Comparison of ENCODE assay signal across 15 cellular contexts in genomic region chr17:6072157-6072556, GRCh38. TPM values are rescaled to one million over a fixed set of nuclear protein-coding genes. Genes with fewer than 3 reads are reported as not detected.
DNase-seq lines count a peak whose midpoint lies in the region; ATAC-seq and TF ChIP-seq lines count a peak whose summit lies in the region.
"Had no signal": no experiment of that assay in that cellular context is flagged by ENCODE, and none has a peak within 500 bp of the region (broad histone marks: within the 10 kb centered on the region; RNA-seq: fewer than 3 reads in every experiment).

No MANE protein-coding gene starts in this region.

- no peak overlapping the region for H3K4me2 ChIP-seq in GM23248 (ENCODE audit: unreplicated experiment)

- H3K27ac ChIP-seq in GM23248 (no peak overlapping the region), tibial artery (no peak overlapping the region)
- H3K27ac ChIP-seq: adrenal gland; BLaER1 treated with 17β-estradiol and CSF1 and Interleukin-3, amounts not matched to agents 10 nM and 100 nM had no signal

- H3K4me3 Mint-ChIP-seq in WTC11: peak overlapping the region; percentile 79
- peak overlapping the region; percentile 87 for H3K4me3 Mint-ChIP-seq in glutamatergic neuron (ENCODE audit: unreplicated experiment)
- H3K4me3 Mint-ChIP-seq: central memory CD8-positive, alpha-beta T cell had no signal

- H3K9ac ChIP-seq in GM23248: no peak overlapping the region
- H3K9ac ChIP-seq: BLaER1 treated with 17β-estradiol and CSF1 and Interleukin-3, amounts not matched to agents 10 nM and 100 nM had no signal

- H3K4me1 ChIP-seq in GM23248 (ENCODE audit: insufficient read depth) (no peaks in the 10 kb centered on the region), tibial artery (peaks cover 0 to 26% (median 18%) of the 10 kb centered on the region in 4 donors)

- peaks cover 2% of the 10 kb centered on the region; the same call in 1 of the 2 replicates for H3K36me3 Mint-ChIP-seq in WTC11
- H3K36me3 Mint-ChIP-seq in glutamatergic neuron (ENCODE audit: unreplicated experiment): no peaks in the 10 kb centered on the region

- intact Hi-C loops in tibial artery (cut with DNase I; ENCODE audit: low total_unique reads): no loop called here

- 15 to 16% methylated on average over 3 of the region's 3 CpGs for WGBS in GM23248 (ENCODE audit: low coverage in 1 of 2, low lambda C conversion rate in 2 of 2, missing lambda C conversion rate in 2 of 2), 2 experiments

- no peak for TF ChIP-seq CTCF in WTC11 (IDR thresholded peaks at IDR 0.05)
- TF ChIP-seq CTCF in glutamatergic neuron (IDR thresholded peaks at IDR 0.05; ENCODE audit: partially characterized antibody, unreplicated experiment): no peak
- TF ChIP-seq CTCF in tibial artery (IDR thresholded peaks at IDR 0.05): no peak

- H3K27me3 ChIP-seq in GM23248 (replicated peaks; ENCODE audit: insufficient read depth): peaks cover 34% of the 10 kb centered on the region
- H3K27me3 ChIP-seq in tibial artery: no peaks in the 10 kb centered on the region
- H3K27me3 ChIP-seq: adrenal gland had no signal

- no peaks in the 10 kb centered on the region for H4K20me1 ChIP-seq in GM23248 (ENCODE audit: insufficient read depth)

- H3K36me3 ChIP-seq in GM23248 (ENCODE audit: low read depth): no peaks in the 10 kb centered on the region
- no peaks in the 10 kb centered on the region for H3K36me3 ChIP-seq in tibial artery
- H3K36me3 ChIP-seq: adrenal gland; BLaER1 treated with 17β-estradiol and CSF1 and Interleukin-3, amounts not matched to agents 10 nM and 100 nM had no signal

- no peak for ATAC-seq in WTC11
- ATAC-seq: right cardiac atrium had no signal

- H3K27ac Mint-ChIP-seq in WTC11: no peak overlapping the region
- H3K27ac Mint-ChIP-seq in glutamatergic neuron (ENCODE audit: unreplicated experiment): no peak overlapping the region
- H3K27ac Mint-ChIP-seq: activated T-helper 2 cell treated with anti-CD3 and anti-CD28 coated beads, Interferon-gamma antibody, Interleukin-2, Interleukin-4, amounts not matched to agents 10 μg/mL and 5 μg/mL and 100 μg/mL, durations not matched to agents 14 hours and 24 hours and 36 hours had no signal

- H2AFZ ChIP-seq in GM23248: no peak overlapping the region

- DNase-seq in GM23248 (peak; percentile 42), WTC11 (ENCODE audit: low spot score) (no peak), glutamatergic neuron (no peak), tibial artery (no peak), glomerular visceral epithelial cell (ENCODE audit: extremely low spot score) (no peak), erythroblast (lab: John Stamatoyannopoulos, UW) (no peak)
- no peak for DNase-seq in activated CD4-positive, alpha-beta T cell treated with anti-CD3 and anti-CD28 coated beads, Interleukin-2, amount 50 U/mL, for 4 hours
- DNase-seq: adrenal gland, DND-41, mesendoderm, NCI-H2171 treated with DMSO at 0.1 percent for 48 hours, right cardiac atrium had no signal

- CTCF ChIA-PET in WTC11 (lab: Charles Lee): interaction anchor here (1.1 to 3.7 kb wide), 6 partner anchors 29 to 365 kb away, joined by 3 to 9 read pairs (median 3); no protein-coding TSS in a partner anchor

- TF ChIP-seq POLR2A in erythroblast (IDR thresholded peaks at IDR 0.05; ENCODE audit: low read length): no peak

- H3F3A ChIP-seq in GM23248 (ENCODE audit: insufficient read depth): no peaks in the 10 kb centered on the region

- in situ Hi-C loops in GM23248 (cut with MboI): no loop called here

- H3K9me3 Mint-ChIP-seq in WTC11 (no peaks in the 10 kb centered on the region), glutamatergic neuron (ENCODE audit: unreplicated experiment) (peaks cover 7% of the 10 kb centered on the region)
- H3K9me3 Mint-ChIP-seq: activated T-helper 2 cell treated with anti-CD3 and anti-CD28 coated beads, Interferon-gamma antibody, Interleukin-2, Interleukin-4, amounts not matched to agents 10 μg/mL and 5 μg/mL and 100 μg/mL, durations not matched to agents 14 hours and 24 hours and 36 hours; central memory CD8-positive, alpha-beta T cell had no signal

- H3K4me3 ChIP-seq in GM23248 (no peak overlapping the region), tibial artery (peak overlapping the region; percentile 83 to 87)

- H3K9me3 ChIP-seq in GM23248 (ENCODE audit: low read depth) (no peaks in the 10 kb centered on the region), tibial artery (no peaks in the 10 kb centered on the region)
- H3K9me3 ChIP-seq: adrenal gland; BLaER1 treated with 17β-estradiol and CSF1 and Interleukin-3, amounts not matched to agents 10 nM and 100 nM had no signal

- POLR2A ChIA-PET in WTC11 (lab: Charles Lee): no interaction called here

- H3K27me3 Mint-ChIP-seq in WTC11 (ENCODE audit: low read depth): peaks cover 16% of the 10 kb centered on the region
- H3K27me3 Mint-ChIP-seq in glutamatergic neuron (ENCODE audit: unreplicated experiment): peaks cover 10% of the 10 kb centered on the region

- H3K4me1 Mint-ChIP-seq in WTC11: peaks cover 47% of the 10 kb centered on the region
- peaks cover 28% of the 10 kb centered on the region for H3K4me1 Mint-ChIP-seq in glutamatergic neuron (ENCODE audit: low read depth, unreplicated experiment)

- no peaks in the 10 kb centered on the region for H3K79me2 ChIP-seq in GM23248 (ENCODE audit: insufficient read depth)

- H3K9me2 ChIP-seq in GM23248 (ENCODE audit: insufficient read depth): no peaks in the 10 kb centered on the region

TF ChIP-seq in WTC11, 78 proteins besides CTCF, POLR2A, EP300 and RAD21 (continues in another document):
- TF ChIP-seq HMGXB4 (CRISPR knock-in tag; IDR thresholded peaks at IDR 0.05) (no peak), ZNF532 (CRISPR knock-in tag; IDR thresholded peaks at IDR 0.05; ENCODE audit: borderline replicate concordance) (no peak), JAZF1 (CRISPR knock-in tag; IDR thresholded peaks at IDR 0.05) (no peak), ERG (CRISPR knock-in tag; IDR thresholded peaks at IDR 0.05) (no peak), NFE2L1 (CRISPR knock-in tag; IDR thresholded peaks at IDR 0.05) (no peak), ZNF263 (CRISPR knock-in tag; IDR thresholded peaks at IDR 0.05; ENCODE audit: low read depth) (no peak), FOXJ3 (CRISPR knock-in tag; IDR thresholded peaks at IDR 0.05; ENCODE audit: borderline replicate concordance) (no peak), NR2C2 (CRISPR knock-in tag; IDR thresholded peaks at IDR 0.05) (no peak), RELA (CRISPR knock-in tag; IDR thresholded peaks at IDR 0.05; ENCODE audit: borderline replicate concordance) (no peak)

RNA-seq across cellular contexts. Expression of gene WSCD1, which starts 2.0 kb away (rescaled TPM):
- 0.11 TPM in 1 of 2 replicates, not detected in the other for total RNA-seq in GM23248 (2014; rRNA removed; shearing (Covaris generic))
- polyA plus RNA-seq in GM23248 (2016; fragmentation: Nextera tagmentation; extraction: Ambion mirVana): not detected in 2 replicates
- total RNA-seq in WTC11 (2021) (57.5 to 80.2 TPM (median 71.9 TPM) in 3 replicates), glutamatergic neuron (ENCODE audit: unreplicated experiment) (35.6 TPM)

Comparison
In these comparisons a context has a peak if more than half of its experiments do, and no peak if none do; other contexts are left out.
1. RNA of gene WSCD1, which starts 2.0 kb away (total RNA-seq): 57.5 to 80.2 TPM in WTC11 and 35.6 TPM in glutamatergic neuron (single experiment); 0.11 TPM in GM23248; every median in the first group is over 10 times any median in the second.